In genomic region chr12:73225941-73226340, GRCh38 we compare ENCODE assay signal across 23 cellular contexts.
"Had no signal": no experiment of that assay in that cellular context is flagged by ENCODE, and none has a peak within 500 bp of the region (broad histone marks: within the 10 kb centered on the region; RNA-seq: fewer than 3 reads in every experiment).

No MANE protein-coding gene starts in this region.

- H3K9me3 Mint-ChIP-seq: activated B cell treated with CpG ODN at 0.5 μM for 24 hours; activated CD4-positive, alpha-beta T cell treated with anti-CD3 and anti-CD28 coated beads, Interleukin-2, amount 10 ng/mL, durations not matched to agents 24 days and 14 days; central memory CD8-positive, alpha-beta T cell had no signal

- H3K27me3 Mint-ChIP-seq: activated B cell treated with CpG ODN at 0.5 μM for 24 hours; activated CD4-positive, alpha-beta T cell treated with anti-CD3 and anti-CD28 coated beads, Interleukin-2, amount 10 ng/mL, durations not matched to agents 24 days and 14 days; activated CD8-positive, alpha-beta memory T cell treated with anti-CD3 and anti-CD28 coated beads, Interleukin-2, amount 10 ng/mL, durations not matched to agents 7 days and 5 days; activated naive CD8-positive, alpha-beta T cell; activated T-cell treated with anti-CD3 and anti-CD28 coated beads, Interleukin-2, amount 50 U/mL, for 24 hours; brain; central memory CD8-positive, alpha-beta T cell; T-helper 17 cell had no signal

- H3K9me3 ChIP-seq: MG63 had no signal

- H2AFZ ChIP-seq: PC-9 had no signal

- H3K4me1 Mint-ChIP-seq: activated B cell treated with CpG ODN at 0.5 μM for 24 hours; activated CD4-positive, alpha-beta T cell treated with anti-CD3 and anti-CD28 coated beads, Interleukin-2, amount 10 ng/mL, durations not matched to agents 24 days and 14 days; activated CD8-positive, alpha-beta memory T cell treated with anti-CD3 and anti-CD28 coated beads, Interleukin-2, amount 10 ng/mL, durations not matched to agents 7 days and 5 days; brain; central memory CD8-positive, alpha-beta T cell; T-helper 17 cell had no signal

- H3K36me3 Mint-ChIP-seq: activated CD8-positive, alpha-beta memory T cell treated with anti-CD3 and anti-CD28 coated beads, Interleukin-2, amount 10 ng/mL, durations not matched to agents 7 days and 5 days; activated naive CD8-positive, alpha-beta T cell; brain had no signal

- H3K27ac ChIP-seq: PC-9 had no signal

- H3K4me3 Mint-ChIP-seq: activated B cell treated with CpG ODN at 0.5 μM for 24 hours; activated CD4-positive, alpha-beta T cell treated with anti-CD3 and anti-CD28 coated beads, Interleukin-2, amount 10 ng/mL, durations not matched to agents 24 days and 14 days; activated CD8-positive, alpha-beta memory T cell treated with anti-CD3 and anti-CD28 coated beads, Interleukin-2, amount 10 ng/mL, durations not matched to agents 7 days and 5 days; activated naive CD8-positive, alpha-beta T cell; activated T-cell treated with anti-CD3 and anti-CD28 coated beads, Interleukin-2, amount 50 U/mL, for 24 hours; brain; central memory CD8-positive, alpha-beta T cell; T-helper 17 cell had no signal

- H3K36me3 ChIP-seq: MG63 had no signal

- H3K4me3 ChIP-seq: MG63, PC-9 had no signal

- H3K4me2 ChIP-seq: PC-9 had no signal

- H3K27me3 ChIP-seq: MG63 had no signal

- H3K27ac Mint-ChIP-seq: activated B cell treated with CpG ODN at 0.5 μM for 24 hours; activated CD4-positive, alpha-beta T cell treated with anti-CD3 and anti-CD28 coated beads, Interleukin-2, amount 10 ng/mL, durations not matched to agents 24 days and 14 days; activated CD8-positive, alpha-beta memory T cell treated with anti-CD3 and anti-CD28 coated beads, Interleukin-2, amount 10 ng/mL, durations not matched to agents 7 days and 5 days; activated naive CD8-positive, alpha-beta T cell; activated T-cell treated with anti-CD3 and anti-CD28 coated beads, Interleukin-2, amount 50 U/mL, for 24 hours; brain; T-helper 17 cell had no signal

- FAIRE-seq: astrocyte had no signal

- DNase-seq: activated B cell treated with CpG ODN at 0.5 μM for 24 hours; activated CD4-positive, alpha-beta T cell treated with anti-CD3 and anti-CD28 coated beads for 1 hour; activated CD4-positive, alpha-beta T cell treated with anti-CD3 and anti-CD28 coated beads, Interleukin-2, amount 10 ng/mL, durations not matched to agents 24 days and 14 days; activated CD4-positive, alpha-beta T cell treated with anti-CD3 and anti-CD28 coated beads, Interleukin-2, amount 50 U/mL, for 48 hours; activated CD8-positive, alpha-beta memory T cell treated with anti-CD3 and anti-CD28 coated beads, Interleukin-2, amount 10 ng/mL, durations not matched to agents 7 days and 5 days; activated effector memory CD4-positive, alpha-beta T cell treated with anti-CD3 and anti-CD28 coated beads, Interleukin-2, amount 50 U/mL, for 16 hours; activated naive CD4-positive, alpha-beta T cell treated with Interleukin-2 at 50 U/mL for 16 hours; activated T-cell treated with anti-CD3 and anti-CD28 coated beads, Interleukin-2, amount 50 U/mL, for 24 hours; amygdala; MG63; NCI-H1105; NCI-H1436; NCI-H187; NCI-H2081; NCI-H510A treated with DMSO at 0.1 percent for 48 hours; PC-9; SHP77 treated with DMSO at 0.1 percent for 48 hours; T-helper 17 cell; T-helper 9 cell had no signal

- ATAC-seq: activated CD8-positive, alpha-beta memory T cell treated with anti-CD3 and anti-CD28 coated beads, Interleukin-2, amount 10 ng/mL, durations not matched to agents 7 days and 5 days; T-helper 17 cell had no signal
